ENCODE assay signal across 8 cellular contexts in the genomic region with DNA sequence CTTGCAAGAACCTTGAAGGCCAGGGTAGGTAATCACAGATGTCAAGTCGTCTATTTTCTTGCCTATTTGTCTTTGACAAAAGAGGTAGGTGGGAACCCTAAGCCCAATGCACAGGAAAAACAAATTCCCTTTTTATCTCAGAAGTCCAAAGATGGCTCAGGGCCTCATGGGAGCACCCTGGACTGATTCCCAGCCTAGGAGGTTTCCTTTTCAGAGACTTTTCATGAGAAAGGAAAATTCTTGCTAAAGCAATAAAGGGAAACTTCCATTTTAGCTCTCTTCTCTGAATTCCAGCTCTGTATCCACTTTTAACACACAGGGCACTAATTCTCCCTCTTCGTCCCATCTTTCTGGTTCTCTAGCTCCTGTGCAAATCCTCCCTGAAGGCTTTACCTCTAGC. TPM values are rescaled to one million over a fixed set of nuclear protein-coding genes. Genes with fewer than 3 reads are reported as not detected.
DNase-seq lines count a peak whose midpoint lies in the region; ATAC-seq and TF ChIP-seq lines count a peak whose summit lies in the region.

No MANE protein-coding gene starts in this region.

- ATAC-seq in body of pancreas (no peak), GM19397 (IDR thresholded peaks at IDR 0.05; ENCODE audit: unreplicated experiment) (no peak)

- H3K79me2 ChIP-seq in Loucy (ENCODE audit: insufficient read depth, low read length) = no peaks in the 10 kb centered on the region

- peak overlapping the region in 3 of 4 donors; percentile 92 to 97 (median 95) for H3K27ac ChIP-seq in body of pancreas
- peak overlapping the region; percentile 95 for H3K27ac ChIP-seq in layer of hippocampus (ENCODE audit: low read depth, low read length)
- peak overlapping the region; percentile 96 for H3K27ac ChIP-seq in subcutaneous abdominal adipose tissue (ENCODE audit: low read depth, low read length)

- TF ChIP-seq POLR2A in body of pancreas (IDR thresholded peaks at IDR 0.05) = no peak

- no peak overlapping the region; the same call in 1 of the 2 replicates for H2AFZ ChIP-seq in Loucy (ENCODE audit: low read length)

- TF ChIP-seq CTCF in Loucy (conservative IDR thresholded peaks at IDR 0.05; ENCODE audit: low read length) (no peak), body of pancreas (IDR thresholded peaks at IDR 0.05) (no peak)

- no peaks in the 10 kb centered on the region for H4K20me1 ChIP-seq in Loucy (ENCODE audit: insufficient read depth, low read length, poor library complexity, severe bottlenecking)

- intact Hi-C loops in body of pancreas (cut with DNase I) = no loop called here

- H3K4me3 ChIP-seq in Loucy (ENCODE audit: low read length, poor library complexity, severe bottlenecking) = peak overlapping the region; percentile 90
- H3K4me3 ChIP-seq in body of pancreas = no peak overlapping the region
- peak overlapping the region; percentile 71 to 93 (median 91) for H3K4me3 ChIP-seq in subcutaneous abdominal adipose tissue (ENCODE audit: low read depth in 1 of 5, low read length in 5 of 5)

- H3K9me2 ChIP-seq in Loucy (replicated peaks; ENCODE audit: low read depth, low read length) = no peaks in the 10 kb centered on the region

- no peak for DNase-seq in body of pancreas
- DNase-seq in RPMI8226 = no peak
- no peak for DNase-seq in NCI-H2081 (lab: John Stamatoyannopoulos, UW)
- no peak for DNase-seq in NCI-H345 (lab: John Stamatoyannopoulos, UW)

- H3K27me3 ChIP-seq in Loucy (ENCODE audit: insufficient read depth, low read length, poor library complexity, severe bottlenecking) (no peaks in the 10 kb centered on the region), body of pancreas (no peaks in the 10 kb centered on the region), layer of hippocampus (ENCODE audit: control insufficient read depth, insufficient read depth, low read length) (no peaks in the 10 kb centered on the region), subcutaneous abdominal adipose tissue (ENCODE audit: control insufficient read depth in 5 of 5, insufficient read depth in 4 of 5, low read length in 5 of 5) (no peaks in the 10 kb centered on the region)

- H3K36me3 ChIP-seq in Loucy (ENCODE audit: insufficient read depth, low read length) (no peaks in the 10 kb centered on the region), body of pancreas (replicated peaks in 1 of 2; ENCODE audit: insufficient read depth in 1 of 2, low read depth in 2 of 2) (peaks cover 0 to 19% of the 10 kb centered on the region in 2 donors), subcutaneous abdominal adipose tissue (ENCODE audit: control insufficient read depth in 5 of 5, insufficient read depth in 5 of 5, low read length in 5 of 5) (peaks cover 21 to 36% (median 31%) of the 10 kb centered on the region in 5 donors)

- H3K9me3 ChIP-seq in Loucy (ENCODE audit: insufficient read depth, low read depth, low read length) (no peaks in the 10 kb centered on the region), body of pancreas (no peaks in the 10 kb centered on the region), subcutaneous abdominal adipose tissue (ENCODE audit: control insufficient read depth in 5 of 5, low read length in 5 of 5) (no peaks in the 10 kb centered on the region)

- H3K4me1 ChIP-seq in Loucy (ENCODE audit: insufficient read depth, low read length, poor library complexity, severe bottlenecking) (peaks cover 16% of the 10 kb centered on the region), body of pancreas (peaks cover 27% of the 10 kb centered on the region), subcutaneous abdominal adipose tissue (ENCODE audit: control insufficient read depth in 5 of 5, insufficient read depth in 5 of 5, low read length in 5 of 5) (peaks cover 0 to 30% (median 25%) of the 10 kb centered on the region in 5 donors)

- peak overlapping the region; percentile 94 for H3K4me2 ChIP-seq in Loucy (ENCODE audit: low read depth, low read length, poor library complexity, severe bottlenecking)

- H3K9ac ChIP-seq in Loucy (ENCODE audit: low read depth, low read length, poor library complexity, severe bottlenecking) = peak overlapping the region; percentile 81
- H3K9ac ChIP-seq in subcutaneous abdominal adipose tissue (ENCODE audit: low read length in 5 of 5) = peak overlapping the region in 4 of 5 donors; percentile 57 to 89 (median 88)

- WGBS in body of pancreas, 2 donors = 23 to 29% methylated on average over 2 of the region's 2 CpGs

- H3F3A ChIP-seq in Loucy (ENCODE audit: low read depth) = peaks cover 5% of the 10 kb centered on the region; the same call in 1 of the 2 replicates

RNA-seq across cellular contexts. Expression of gene ZNF641, which starts 1.2 kb away (rescaled TPM):
- 10 to 100 TPM in 1 of 2 donors, 1 to 10 TPM in 1; 9.2 to 17.1 TPM for total RNA-seq in body of pancreas

Comparison
In these comparisons a context has a peak if more than half of its experiments do, and no peak if none do; other contexts are left out.
1. H3K4me3 ChIP-seq: peak in Loucy (single experiment) and subcutaneous abdominal adipose tissue (5 of 5); none in body of pancreas (0 of 2).
2. Peak in every context shown above with its lines, with median percentiles within 50 percentile points of each other: H3K27ac ChIP-seq.